25 cellular contexts compared by ENCODE assay signal in the genomic region with DNA sequence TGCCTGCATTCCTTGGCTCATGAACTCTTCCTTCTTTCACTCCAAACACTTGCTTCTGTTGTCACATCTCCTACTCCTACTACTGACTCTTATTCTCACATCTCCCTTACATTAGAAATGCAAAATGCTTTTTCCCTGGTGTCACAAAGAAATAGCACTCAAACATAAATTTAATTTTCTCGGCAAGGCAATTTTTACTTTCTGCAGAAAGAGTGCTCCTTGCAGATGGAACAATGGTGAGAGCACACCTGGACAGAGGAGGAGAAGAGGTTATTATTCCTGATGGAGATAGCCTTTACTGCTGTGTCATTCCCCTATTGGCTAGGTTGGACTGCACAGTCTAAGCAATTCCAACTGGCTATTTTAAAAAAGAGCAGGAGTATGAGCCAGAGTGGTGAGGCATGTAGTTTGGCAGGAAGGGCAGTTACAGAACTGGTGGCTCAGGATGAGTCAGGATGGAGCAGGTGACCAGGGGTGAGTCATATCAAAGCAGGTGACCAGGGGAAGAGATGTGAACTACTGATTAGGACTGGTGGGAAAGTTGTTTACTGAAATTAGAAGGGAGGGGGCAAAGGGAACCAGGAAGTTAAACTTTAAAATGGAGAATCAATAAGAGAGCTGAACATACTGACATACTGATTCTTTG. TPM values are rescaled to one million over a fixed set of nuclear protein-coding genes. Genes with fewer than 3 reads are reported as not detected.
A peak's percentile ranks its signal among the peaks of the same experiment; 100 is the strongest.
DNase-seq lines count a peak whose midpoint lies in the region; ATAC-seq, FAIRE-seq and TF ChIP-seq lines count a peak whose summit lies in the region.
"Had no signal": no experiment of that assay in that cellular context is flagged by ENCODE, and none has a peak within 500 bp of the region (broad histone marks: within the 10 kb centered on the region; RNA-seq: fewer than 3 reads in every experiment).

No MANE protein-coding gene starts in this region.

- TF ChIP-seq CTCF in bronchial epithelial cell (IDR thresholded peaks at IDR 0.05; ENCODE audit: insufficient read depth, low read length, severe bottlenecking) (no peak), GM13977 (IDR thresholded peaks at IDR 0.05; ENCODE audit: extremely low read depth, insufficient read depth, missing control alignments) (no peak)

- H3K27me3 ChIP-seq in bronchial epithelial cell (ENCODE audit: control insufficient read depth, insufficient read depth, low read length): no peaks in the 10 kb centered on the region
- H3K27me3 ChIP-seq: BLaER1, left lung had no signal

- no peak for FAIRE-seq in bronchial epithelial cell (lab: Jason Lieb, UNC)
- FAIRE-seq in GM12891 (lab: Jason Lieb, UNC): no peak
- FAIRE-seq: endothelial cell of umbilical vein, GM19239 had no signal

- H3K4me3 ChIP-seq in bronchial epithelial cell (ENCODE audit: low read depth, low read length): no peak overlapping the region
- H3K4me3 ChIP-seq: BLaER1, dorsolateral prefrontal cortex, left lung had no signal

- in situ Hi-C loops in GM13977 (cut with MboI; ENCODE audit: low pct_unique_long_range_greater_than_20kb, low sequenced_read_pairs, unreplicated experiment): no loop called here

- no peak for ATAC-seq in HG02642 (IDR thresholded peaks at IDR 0.05; ENCODE audit: poor library complexity, unreplicated experiment)
- ATAC-seq: activated CD4-positive, alpha-beta T cell treated with anti-CD3 and anti-CD28 coated beads for 36 hours; left lung; stimulated activated naive B cell treated with anti-CD40 and anti-IgM and Interleukin-4, amounts not matched to agents 10 μg/mL and 1 μg/mL and 100 μg/mL, for 72 hours had no signal

- H3K36me3 ChIP-seq in bronchial epithelial cell (ENCODE audit: control insufficient read depth, insufficient read depth, low read length): no peaks in the 10 kb centered on the region
- H3K36me3 ChIP-seq: BLaER1, left lung had no signal

- no peak for TF ChIP-seq POLR2A in GM12891 (IDR thresholded peaks at IDR 0.05; ENCODE audit: low read depth, low read length)

- DNase-seq in ELF-1 (ENCODE audit: low read depth, low spot score) (peak; percentile 4), LoVo (ENCODE audit: low spot score) (peak; percentile 46), bronchial epithelial cell (ENCODE audit: low read depth) (peak; percentile 27), mucosa of gallbladder (ENCODE audit: low spot score) (peak; percentile 22), GM13977 (ENCODE audit: low spot score) (no peak), GM12891 (ENCODE audit: insufficient read length, low spot score) (no peak), iPS-NIHi7 (ENCODE audit: extremely low spot score) (no peak)
- DNase-seq: activated CD4-positive, alpha-beta T cell treated with anti-CD3 and anti-CD28 coated beads for 36 hours; activated gamma-delta T cell; cerebellar nuclear complex; COR-L47; left lung; NCI-H187; NCI-H2227 treated with DMSO at 0.1 percent for 48 hours; NCI-H774; SHP77; stimulated activated CD4-positive, alpha-beta T cell treated with anti-CD3 and anti-CD28 coated beads, Interleukin-4, amount 100 ng/mL, for 1 hour; stimulated activated naive B cell treated with anti-CD40 and anti-IgM and Interleukin-4, amounts not matched to agents 10 μg/mL and 1 μg/mL and 100 μg/mL, for 72 hours had no signal

TF ChIP-seq in GM12891, 5 proteins besides CTCF, POLR2A, EP300 and RAD21:
- TF ChIP-seq POU2F2 (IDR thresholded peaks at IDR 0.05; ENCODE audit: low read depth, low read length) (no peak), TAF1 (IDR thresholded peaks at IDR 0.05; ENCODE audit: low read depth, low read length) (no peak), PAX5 (IDR thresholded peaks at IDR 0.05; ENCODE audit: insufficient read depth, low read length, severe bottlenecking) (no peak), POLR2AphosphoS5 (IDR thresholded peaks at IDR 0.05; ENCODE audit: low read depth, low read length) (no peak), SPI1 (IDR thresholded peaks at IDR 0.05; ENCODE audit: low read depth, low read length) (no peak)

RNA-seq across cellular contexts. Expression of a gene that starts 52.9 kb away (rescaled TPM):
- total RNA-seq in bronchial epithelial cell (1.5 TPM in 1 of 2 replicates, not detected in the other), mucosa of gallbladder (125 TPM)
- not detected for polyA plus RNA-seq in GM12891 (2012; ENCODE audit: low read depth, missing spikeins)
- total RNA-seq: activated CD4-positive, alpha-beta T cell treated with anti-CD3 and anti-CD28 coated beads for 36 hours; dorsolateral prefrontal cortex; endothelial cell of umbilical vein; mononuclear cell; osteocyte had no signal
- polyA plus RNA-seq: endothelial cell of umbilical vein had no signal

Comparison
In these comparisons a context has a peak if more than half of its experiments do, and no peak if none do; other contexts are left out.
1. DNase-seq: peak in ELF-1 (single experiment), LoVo (single experiment), bronchial epithelial cell (single experiment) and mucosa of gallbladder (single experiment); none in GM13977 (single experiment), GM12891 (single experiment) and iPS-NIHi7 (single experiment).
2. RNA of a gene that starts 52.9 kb away (total RNA-seq): 125 TPM in mucosa of gallbladder (single experiment); 1.5 TPM in bronchial epithelial cell; every median in the first group is over 10 times any median in the second.